In the genomic region with DNA sequence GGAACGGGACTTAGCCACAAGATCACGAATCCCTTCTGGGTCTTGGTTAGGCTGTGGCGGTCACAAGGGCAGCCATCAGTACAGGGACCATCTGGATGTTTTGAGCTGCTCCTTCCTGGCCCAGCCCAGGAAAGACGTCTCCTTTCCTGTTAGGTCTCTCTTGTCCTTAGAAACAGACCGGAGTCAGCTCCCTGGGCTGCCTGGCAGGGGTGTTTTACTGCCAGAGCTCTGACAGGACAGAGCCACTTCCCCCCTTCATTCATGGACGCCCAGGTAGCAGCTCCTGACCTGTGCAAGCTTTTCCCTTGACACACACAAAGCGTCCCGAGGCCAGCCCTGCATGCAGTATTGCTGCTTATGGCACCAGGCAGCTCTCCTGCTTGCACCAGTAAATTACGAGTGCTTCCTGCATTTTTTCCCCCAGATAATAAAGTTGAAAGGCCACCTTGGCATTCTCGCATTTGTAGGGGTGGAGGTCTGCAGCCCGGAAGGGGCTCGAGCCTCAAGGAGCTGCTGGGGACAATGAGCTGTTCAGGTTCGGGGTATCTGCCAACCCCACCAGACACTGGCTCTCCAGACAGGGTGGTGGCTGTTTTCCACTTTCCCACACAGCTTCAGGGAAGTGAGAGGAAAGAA, we compare ENCODE assay signal across 12 cellular contexts.
DNase-seq lines count a peak whose midpoint lies in the region; ATAC-seq and TF ChIP-seq lines count a peak whose summit lies in the region.
"Had no signal": no experiment of that assay in that cellular context is flagged by ENCODE, and none has a peak within 500 bp of the region (broad histone marks: within the 10 kb centered on the region; RNA-seq: fewer than 3 reads in every experiment).

No MANE protein-coding gene starts in this region.

- H3K9me3 Mint-ChIP-seq in activated naive CD4-positive, alpha-beta T cell treated with anti-CD3 and anti-CD28 coated beads, Interleukin-2, amount 50 U/mL, for 72 hours = no peaks in the 10 kb centered on the region

- peak overlapping the region in 1 of 2 donors; percentile 32 for H3K27ac Mint-ChIP-seq in activated naive CD4-positive, alpha-beta T cell treated with anti-CD3 and anti-CD28 coated beads, Interleukin-2, amount 50 U/mL, for 72 hours
- H3K27ac Mint-ChIP-seq: activated CD8-positive, alpha-beta T cell treated with anti-CD3 and anti-CD28 coated beads, Interleukin-2, amount 10 ng/mL, durations not matched to agents 7 days and 5 days had no signal

- H3K4me3 ChIP-seq in heart right ventricle (peak overlapping the region in 1 of 10 donors; percentile 22), endocrine pancreas (ENCODE audit: control insufficient read depth, insufficient read depth, low read length) (no peak overlapping the region), lung (no peak overlapping the region), aorta (ENCODE audit: low read length in 2 of 2) (no peak overlapping the region)

- ATAC-seq in heart right ventricle (peak; percentile 63 to 87 (median 80)), lung (ENCODE audit: insufficient read depth, low FRiP score) (peak; percentile 34), aorta (ENCODE audit: low FRiP score) (no peak), HG03139 (IDR thresholded peaks at IDR 0.05; ENCODE audit: unreplicated experiment) (no peak)
- ATAC-seq in activated naive CD4-positive, alpha-beta T cell treated with anti-CD3 and anti-CD28 coated beads, Interleukin-2, amount 50 U/mL, for 72 hours = no peak
- ATAC-seq: activated CD8-positive, alpha-beta T cell treated with anti-CD3 and anti-CD28 coated beads, Interleukin-2, amount 10 ng/mL, durations not matched to agents 7 days and 5 days had no signal

- H3K4me1 ChIP-seq in heart right ventricle (peaks cover 0 to 18% (median 14%) of the 10 kb centered on the region in 9 donors), endocrine pancreas (ENCODE audit: control insufficient read depth, insufficient read depth, low read length) (no peaks in the 10 kb centered on the region), lung (ENCODE audit: control insufficient read depth in 2 of 2, insufficient read depth in 2 of 2, low read length in 2 of 2) (peaks cover 0 to 7% of the 10 kb centered on the region in 2 donors), aorta (ENCODE audit: control insufficient read depth in 1 of 2, insufficient read depth in 2 of 2, low read length in 2 of 2) (no peaks in the 10 kb centered on the region)

- H3K9me3 ChIP-seq in heart right ventricle = no peaks in the 10 kb centered on the region
- no peaks in the 10 kb centered on the region for H3K9me3 ChIP-seq in endocrine pancreas (ENCODE audit: control insufficient read depth, low read length)
- no peaks in the 10 kb centered on the region for H3K9me3 ChIP-seq in lung (ENCODE audit: control insufficient read depth in 2 of 2, insufficient read depth in 1 of 2, low read length in 1 of 2)
- H3K9me3 ChIP-seq in aorta (ENCODE audit: control insufficient read depth, low read length) = no peaks in the 10 kb centered on the region

- H3K27me3 ChIP-seq in heart right ventricle = no peaks in the 10 kb centered on the region
- H3K27me3 ChIP-seq in endocrine pancreas (ENCODE audit: control insufficient read depth, insufficient read depth, low read length) = no peaks in the 10 kb centered on the region
- no peaks in the 10 kb centered on the region for H3K27me3 ChIP-seq in lung (ENCODE audit: control insufficient read depth, insufficient read depth)
- no peaks in the 10 kb centered on the region for H3K27me3 ChIP-seq in aorta (ENCODE audit: control insufficient read depth in 1 of 2, insufficient read depth in 2 of 2, low read length in 1 of 2)

- 51 to 54% methylated on average over 13 of the region's 13 CpGs for WGBS in heart right ventricle, 2 donors
- 32 to 40% methylated on average over 13 of the region's 13 CpGs for WGBS in lung, 2 donors
- WGBS in aorta, 2 donors = 66 to 71% methylated on average over 13 of the region's 13 CpGs

- peak overlapping the region; percentile 13 for H3K9ac ChIP-seq in endocrine pancreas (ENCODE audit: control insufficient read depth, insufficient read depth, low read length)

- TF ChIP-seq CTCF in heart right ventricle (IDR thresholded peaks at IDR 0.05) (no peak), lung (IDR thresholded peaks at IDR 0.05; ENCODE audit: control extremely low read depth, extremely low read depth) (no peak)

- no peak for DNase-seq in heart right ventricle
- no peak for DNase-seq in cardiac septum (ENCODE audit: low spot score)
- DNase-seq in lung (ENCODE audit: low spot score) = no peak
- DNase-seq in aorta = peak; percentile 43 to 71
- no peak for DNase-seq in activated CD4-positive, alpha-beta T cell treated with anti-CD3 and anti-CD28 coated beads, Interleukin-2, amount 50 U/mL, for 1 hour
- DNase-seq in activated naive CD4-positive, alpha-beta T cell treated with anti-CD3 and anti-CD28 coated beads, Interleukin-2, amount 50 U/mL, for 72 hours (ENCODE audit: low spot score in 2 of 2) = no peak
- DNase-seq: activated CD8-positive, alpha-beta T cell treated with anti-CD3 and anti-CD28 coated beads, Interleukin-2, amount 10 ng/mL, durations not matched to agents 7 days and 5 days; caudate nucleus; NCI-H1436 treated with DMSO at 0.1 percent for 48 hours; NCI-H510A had no signal

- H3K27ac ChIP-seq in heart right ventricle = peak overlapping the region in 9 of 10 donors; percentile 27 to 78 (median 53)
- H3K27ac ChIP-seq in lung (ENCODE audit: low read depth in 1 of 2, low read length in 1 of 2) = peak overlapping the region in 1 of 2 donors; percentile 38
- no peak overlapping the region for H3K27ac ChIP-seq in aorta (ENCODE audit: low read depth in 1 of 2, low read length in 2 of 2)

- intact Hi-C loops in heart right ventricle (cut with DNase I) (no loop called here), cardiac septum (cut with DNase I) (no loop called here), aorta (cut with DNase I) (no loop called here)

- H3K36me3 ChIP-seq in heart right ventricle = no peaks in the 10 kb centered on the region
- H3K36me3 ChIP-seq in endocrine pancreas (ENCODE audit: control insufficient read depth, insufficient read depth, low read length) = no peaks in the 10 kb centered on the region
- H3K36me3 ChIP-seq in lung (ENCODE audit: control insufficient read depth in 2 of 2, insufficient read depth in 2 of 2, low read length in 2 of 2) = no peaks in the 10 kb centered on the region
- no peaks in the 10 kb centered on the region for H3K36me3 ChIP-seq in aorta (ENCODE audit: control insufficient read depth in 1 of 2, insufficient read depth in 2 of 2, low read length in 1 of 2)

- H3K36me3 Mint-ChIP-seq in activated naive CD4-positive, alpha-beta T cell treated with anti-CD3 and anti-CD28 coated beads, Interleukin-2, amount 50 U/mL, for 72 hours = no peaks in the 10 kb centered on the region

Comparison
In these comparisons a context has a peak if more than half of its experiments do, and no peak if none do; other contexts are left out.
1. ATAC-seq: peak in heart right ventricle (8 of 8) and lung (single experiment); none in aorta (single experiment), HG03139 (single experiment) and activated naive CD4-positive, alpha-beta T cell treated with anti-CD3 and anti-CD28 coated beads, Interleukin-2, amount 50 U/mL, for 72 hours (0 of 2).
2. DNase-seq: peak in aorta (2 of 2); none in heart right ventricle (0 of 2), cardiac septum (single experiment), lung (single experiment), activated CD4-positive, alpha-beta T cell treated with anti-CD3 and anti-CD28 coated beads, Interleukin-2, amount 50 U/mL, for 1 hour (single experiment) and activated naive CD4-positive, alpha-beta T cell treated with anti-CD3 and anti-CD28 coated beads, Interleukin-2, amount 50 U/mL, for 72 hours (0 of 2).
3. H3K27ac ChIP-seq: peak in heart right ventricle (9 of 10); none in aorta (0 of 2).